8 cellular contexts compared by ENCODE assay signal in the genomic region with DNA sequence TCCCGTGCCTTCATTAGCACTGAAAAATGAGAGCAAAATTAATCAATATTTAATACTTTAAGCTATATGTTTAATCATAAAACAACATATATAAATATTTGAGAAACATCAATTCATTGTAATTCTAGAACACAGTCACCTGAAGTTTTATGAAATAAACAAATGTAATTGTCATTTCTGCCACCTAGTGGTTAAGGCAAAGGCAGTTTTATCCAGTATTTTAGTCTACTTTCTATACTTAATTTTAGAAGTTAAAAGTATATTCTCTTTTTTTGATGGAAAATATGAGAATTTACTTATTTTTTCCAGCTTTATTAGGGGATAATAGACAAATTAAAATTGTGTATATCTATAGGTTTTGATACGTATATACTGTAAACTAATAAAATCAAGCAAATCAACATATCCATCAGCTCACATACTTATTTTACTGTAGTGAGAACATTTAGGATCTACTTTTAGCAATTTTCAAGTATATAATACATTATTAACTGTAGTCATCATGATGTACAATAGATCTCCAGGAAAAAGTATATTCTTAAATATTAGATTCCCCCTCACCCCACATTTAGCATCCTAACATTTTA. TPM values are rescaled to one million over a fixed set of nuclear protein-coding genes. Genes with fewer than 3 reads are reported as not detected.
DNase-seq lines count a peak whose midpoint lies in the region; ATAC-seq and TF ChIP-seq lines count a peak whose summit lies in the region.

No MANE protein-coding gene starts in this region.

- no peak overlapping the region for H3K4me3 ChIP-seq in HEK293 (ENCODE audit: low read depth, low read length)
- H3K4me3 ChIP-seq in liver (ENCODE audit: low read depth in 1 of 3, low read length in 3 of 3) = no peak overlapping the region

- no peaks in the 10 kb centered on the region for H3K4me1 ChIP-seq in HEK293 (ENCODE audit: control insufficient read depth, insufficient read depth, low read length)
- no peaks in the 10 kb centered on the region for H3K4me1 ChIP-seq in liver (ENCODE audit: control insufficient read depth in 4 of 4, insufficient read depth in 4 of 4, low read length in 3 of 4)

- no peak for ATAC-seq in GM21515 (IDR thresholded peaks at IDR 0.05; ENCODE audit: unreplicated experiment)
- ATAC-seq in GM21390 (IDR thresholded peaks at IDR 0.05; ENCODE audit: unreplicated experiment) = no peak
- ATAC-seq in Right ventricle myocardium inferior = no peak

- H3K36me3 ChIP-seq in HEK293 (ENCODE audit: control insufficient read depth in 2 of 2, insufficient read depth in 1 of 2, low read length in 2 of 2) = peaks cover 65 to 67% of the 10 kb centered on the region in 2 experiments
- H3K36me3 ChIP-seq in liver (ENCODE audit: control insufficient read depth in 4 of 4, insufficient read depth in 3 of 4, low read depth in 1 of 4, low read length in 3 of 4) = peaks cover 1 to 15% (median 6%) of the 10 kb centered on the region in 4 donors

- WGBS in liver = 88% methylated on average over 2 of the region's 2 CpGs

- H3K9ac ChIP-seq in liver (ENCODE audit: low read depth in 1 of 2, low read length in 2 of 2) = no peak overlapping the region

- no peaks in the 10 kb centered on the region for H3K27me3 ChIP-seq in liver (ENCODE audit: control insufficient read depth in 4 of 4, insufficient read depth in 4 of 4, low read length in 3 of 4)

- DNase-seq in amniotic epithelial cell (ENCODE audit: low read depth) (peak; percentile 31), UCSD-AML1 (lab: John Stamatoyannopoulos, UW; ENCODE audit: unreplicated experiment) (no peak), Right ventricle myocardium inferior (ENCODE audit: missing footprints) (no peak)

- intact Hi-C loops in Right ventricle myocardium inferior (cut with DNase I) = no loop called here

- TF ChIP-seq CTCF in C4-2B (conservative IDR thresholded peaks at IDR 0.05) = peak; percentile 87
- no peak for TF ChIP-seq CTCF in HEK293 (tag by site-specific recombination; IDR thresholded peaks at IDR 0.05)
- TF ChIP-seq CTCF in liver (IDR thresholded peaks at IDR 0.05; ENCODE audit: low read depth, low read length, missing input control) = peak; percentile 46

- peak; percentile 67 to 68 for TF ChIP-seq RAD21 in liver (IDR thresholded peaks at IDR 0.05)

- POLR2A ChIA-PET in HEK293 (lab: Yijun Ruan, JAX) = no interaction called here

- H3K9me3 ChIP-seq in HEK293 (ENCODE audit: control insufficient read depth, insufficient read depth, low read depth, low read length) (no peaks in the 10 kb centered on the region), liver (ENCODE audit: control insufficient read depth in 4 of 4, low read length in 3 of 4) (no peaks in the 10 kb centered on the region)

- CTCF ChIA-PET in HEK293 (lab: Yijun Ruan, JAX) = interaction anchor here (0.6 to 2.5 kb wide), 22 partner anchors 8 to 696 kb away, joined by 3 to 18 read pairs (median 4); no protein-coding TSS in a partner anchor

- H3K27ac ChIP-seq in C4-2B = no peak overlapping the region
- H3K27ac ChIP-seq in HEK293 (ENCODE audit: extremely low read depth, low read depth, low read length) = no peak overlapping the region
- no peak overlapping the region for H3K27ac ChIP-seq in liver (ENCODE audit: low read depth in 1 of 2, low read length in 2 of 2)

TF ChIP-seq in HEK293, 187 proteins besides CTCF, POLR2A, EP300 and RAD21:
- TF ChIP-seq ZNF776 (tag by site-specific recombination; IDR thresholded peaks at IDR 0.05; ENCODE audit: borderline replicate concordance) (no peak), ZNF654 (tag by site-specific recombination; IDR thresholded peaks at IDR 0.05; ENCODE audit: low read depth) (peak; percentile 37), ZBTB7A (tag by site-specific recombination; IDR thresholded peaks at IDR 0.05; ENCODE audit: low read depth) (no peak), KLF7 (tag by site-specific recombination; IDR thresholded peaks at IDR 0.05; ENCODE audit: borderline replicate concordance) (no peak), ZNF335 (tag by site-specific recombination; conservative IDR thresholded peaks at IDR 0.05) (no peak)
- TF ChIP-seq, protein P1, sequence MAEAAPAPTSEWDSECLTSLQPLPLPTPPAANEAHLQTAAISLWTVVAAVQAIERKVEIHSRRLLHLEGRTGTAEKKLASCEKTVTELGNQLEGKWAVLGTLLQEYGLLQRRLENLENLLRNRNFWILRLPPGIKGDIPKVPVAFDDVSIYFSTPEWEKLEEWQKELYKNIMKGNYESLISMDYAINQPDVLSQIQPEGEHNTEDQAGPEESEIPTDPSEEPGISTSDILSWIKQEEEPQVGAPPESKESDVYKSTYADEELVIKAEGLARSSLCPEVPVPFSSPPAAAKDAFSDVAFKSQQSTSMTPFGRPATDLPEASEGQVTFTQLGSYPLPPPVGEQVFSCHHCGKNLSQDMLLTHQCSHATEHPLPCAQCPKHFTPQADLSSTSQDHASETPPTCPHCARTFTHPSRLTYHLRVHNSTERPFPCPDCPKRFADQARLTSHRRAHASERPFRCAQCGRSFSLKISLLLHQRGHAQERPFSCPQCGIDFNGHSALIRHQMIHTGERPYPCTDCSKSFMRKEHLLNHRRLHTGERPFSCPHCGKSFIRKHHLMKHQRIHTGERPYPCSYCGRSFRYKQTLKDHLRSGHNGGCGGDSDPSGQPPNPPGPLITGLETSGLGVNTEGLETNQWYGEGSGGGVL (tag by site-specific recombination; IDR thresholded peaks at IDR 0.05) = no peak
- TF ChIP-seq, protein P2, sequence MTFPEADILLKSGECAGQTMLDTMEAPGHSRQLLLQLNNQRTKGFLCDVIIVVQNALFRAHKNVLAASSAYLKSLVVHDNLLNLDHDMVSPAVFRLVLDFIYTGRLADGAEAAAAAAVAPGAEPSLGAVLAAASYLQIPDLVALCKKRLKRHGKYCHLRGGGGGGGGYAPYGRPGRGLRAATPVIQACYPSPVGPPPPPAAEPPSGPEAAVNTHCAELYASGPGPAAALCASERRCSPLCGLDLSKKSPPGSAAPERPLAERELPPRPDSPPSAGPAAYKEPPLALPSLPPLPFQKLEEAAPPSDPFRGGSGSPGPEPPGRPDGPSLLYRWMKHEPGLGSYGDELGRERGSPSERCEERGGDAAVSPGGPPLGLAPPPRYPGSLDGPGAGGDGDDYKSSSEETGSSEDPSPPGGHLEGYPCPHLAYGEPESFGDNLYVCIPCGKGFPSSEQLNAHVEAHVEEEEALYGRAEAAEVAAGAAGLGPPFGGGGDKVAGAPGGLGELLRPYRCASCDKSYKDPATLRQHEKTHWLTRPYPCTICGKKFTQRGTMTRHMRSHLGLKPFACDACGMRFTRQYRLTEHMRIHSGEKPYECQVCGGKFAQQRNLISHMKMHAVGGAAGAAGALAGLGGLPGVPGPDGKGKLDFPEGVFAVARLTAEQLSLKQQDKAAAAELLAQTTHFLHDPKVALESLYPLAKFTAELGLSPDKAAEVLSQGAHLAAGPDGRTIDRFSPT (tag by site-specific recombination; IDR thresholded peaks at IDR 0.05) = no peak
TF ChIP-seq in HEK293: peak in this region for 1.

TF ChIP-seq in liver, 16 proteins besides CTCF, POLR2A, EP300 and RAD21 (continues in another document):
- TF ChIP-seq, protein P3, sequence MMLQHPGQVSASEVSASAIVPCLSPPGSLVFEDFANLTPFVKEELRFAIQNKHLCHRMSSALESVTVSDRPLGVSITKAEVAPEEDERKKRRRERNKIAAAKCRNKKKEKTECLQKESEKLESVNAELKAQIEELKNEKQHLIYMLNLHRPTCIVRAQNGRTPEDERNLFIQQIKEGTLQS (IDR thresholded peaks at IDR 0.05) = no peak
- TF ChIP-seq EGR1 (IDR thresholded peaks at IDR 0.05; ENCODE audit: low read depth in 2 of 2) (no peak), GABPA (IDR thresholded peaks at IDR 0.05 in 1 of 2, conservative IDR thresholded peaks at IDR 0.05 in 1 of 2) (no peak), JUND (IDR thresholded peaks at IDR 0.05) (no peak), FOXA2 (IDR thresholded peaks at IDR 0.05) (no peak), HNF4G (IDR thresholded peaks at IDR 0.05) (no peak), TAF1 (conservative IDR thresholded peaks at IDR 0.05) (no peak)
- TF ChIP-seq, protein P4, sequence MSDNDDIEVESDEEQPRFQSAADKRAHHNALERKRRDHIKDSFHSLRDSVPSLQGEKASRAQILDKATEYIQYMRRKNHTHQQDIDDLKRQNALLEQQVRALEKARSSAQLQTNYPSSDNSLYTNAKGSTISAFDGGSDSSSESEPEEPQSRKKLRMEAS (IDR thresholded peaks at IDR 0.05) = no peak
- TF ChIP-seq, protein P5, sequence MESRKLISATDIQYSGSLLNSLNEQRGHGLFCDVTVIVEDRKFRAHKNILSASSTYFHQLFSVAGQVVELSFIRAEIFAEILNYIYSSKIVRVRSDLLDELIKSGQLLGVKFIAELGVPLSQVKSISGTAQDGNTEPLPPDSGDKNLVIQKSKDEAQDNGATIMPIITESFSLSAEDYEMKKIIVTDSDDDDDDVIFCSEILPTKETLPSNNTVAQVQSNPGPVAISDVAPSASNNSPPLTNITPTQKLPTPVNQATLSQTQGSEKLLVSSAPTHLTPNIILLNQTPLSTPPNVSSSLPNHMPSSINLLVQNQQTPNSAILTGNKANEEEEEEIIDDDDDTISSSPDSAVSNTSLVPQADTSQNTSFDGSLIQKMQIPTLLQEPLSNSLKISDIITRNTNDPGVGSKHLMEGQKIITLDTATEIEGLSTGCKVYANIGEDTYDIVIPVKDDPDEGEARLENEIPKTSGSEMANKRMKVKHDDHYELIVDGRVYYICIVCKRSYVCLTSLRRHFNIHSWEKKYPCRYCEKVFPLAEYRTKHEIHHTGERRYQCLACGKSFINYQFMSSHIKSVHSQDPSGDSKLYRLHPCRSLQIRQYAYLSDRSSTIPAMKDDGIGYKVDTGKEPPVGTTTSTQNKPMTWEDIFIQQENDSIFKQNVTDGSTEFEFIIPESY (IDR thresholded peaks at IDR 0.05) = no peak

RNA-seq across cellular contexts. Expression of a gene that starts 16.9 kb away (rescaled TPM):
- 1 to 10 TPM; 6.0 to 6.4 TPM for total RNA-seq in liver
- 1 to 10 TPM; 5.3 to 8.0 TPM for polyA plus RNA-seq in liver
- total RNA-seq in Right ventricle myocardium inferior = 6.2 TPM

RNA-seq across cellular contexts. Expression of a gene that starts 33.7 kb away (rescaled TPM):
- total RNA-seq in liver (1 to 10 TPM; 3.7 to 5.6 TPM), Right ventricle myocardium inferior (3.1 TPM)
- polyA plus RNA-seq in liver = 1 to 10 TPM in 1 of 2 donors, under 1 TPM in 1; 0.90 to 1.4 TPM

RNA-seq across cellular contexts. Expression of a gene that starts 57.1 kb away (rescaled TPM):
- not detected for total RNA-seq in liver
- polyA plus RNA-seq in liver = not detected
- total RNA-seq in Right ventricle myocardium inferior = not detected
